In the genomic region with DNA sequence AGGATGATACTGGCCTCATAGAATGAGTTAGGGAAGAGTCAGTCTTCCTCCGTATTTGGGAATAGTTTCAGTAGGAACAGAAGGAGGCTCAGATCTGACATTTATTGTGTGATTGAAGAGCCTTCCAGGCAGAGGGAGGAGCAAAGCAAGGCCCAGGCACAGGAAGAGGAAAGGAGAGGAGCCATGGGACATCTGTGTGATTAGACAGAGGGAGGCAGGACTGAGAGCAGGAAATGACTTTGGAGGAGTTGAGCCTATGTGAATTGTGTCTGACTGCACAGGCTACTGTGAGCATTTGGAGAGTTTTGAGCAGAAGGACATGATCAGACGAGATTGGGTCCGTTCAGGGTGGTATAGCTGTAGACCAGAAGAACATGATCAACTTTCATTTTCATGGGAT, we compare ENCODE assay signal across 22 cellular contexts. TPM values are rescaled to one million over a fixed set of nuclear protein-coding genes. Genes with fewer than 3 reads are reported as not detected.
DNase-seq lines count a peak whose midpoint lies in the region; ATAC-seq lines count a peak whose summit lies in the region.
"Had no signal": no experiment of that assay in that cellular context is flagged by ENCODE, and none has a peak within 500 bp of the region (broad histone marks: within the 10 kb centered on the region; RNA-seq: fewer than 3 reads in every experiment).

No MANE protein-coding gene starts in this region.

- H3K9me3 ChIP-seq in BLaER1, result no peaks in the 10 kb centered on the region
- H3K9me3 ChIP-seq: BE2C had no signal

- H3K4me3 ChIP-seq in BLaER1, result no peak overlapping the region
- H3K4me3 ChIP-seq: GM23338, K562, SK-N-MC had no signal

- no peak overlapping the region for H3K27ac ChIP-seq in BLaER1
- H3K27ac ChIP-seq: SK-N-MC had no signal

- no peak overlapping the region for H3K9ac ChIP-seq in BLaER1

- no peak overlapping the region for H3K4me3 Mint-ChIP-seq in central memory CD8-positive, alpha-beta T cell
- H3K4me3 Mint-ChIP-seq in immature natural killer cell, result peak overlapping the region; percentile 5 to 21 (median 8)
- H3K4me3 Mint-ChIP-seq: CD4-positive, alpha-beta T cell; GM23338; H9 had no signal

- H3K36me3 Mint-ChIP-seq in central memory CD8-positive, alpha-beta T cell (ENCODE audit: insufficient read depth), result peaks cover 3% of the 10 kb centered on the region
- H3K36me3 Mint-ChIP-seq in immature natural killer cell, result peaks cover 46 to 94% (median 68%) of the 10 kb centered on the region in 3 donors

- no peaks in the 10 kb centered on the region for H4K20me1 ChIP-seq in BLaER1

- H3K4me2 ChIP-seq in BLaER1, result 0 out of 2 replicates have a peak overlapping the region, but pooled peaks have one; percentile 2
- H3K4me2 ChIP-seq: GM23338 had no signal

- H3K36me3 ChIP-seq in BLaER1, result no peaks in the 10 kb centered on the region
- H3K36me3 ChIP-seq: BE2C had no signal

- H3K27ac Mint-ChIP-seq in central memory CD8-positive, alpha-beta T cell (ENCODE audit: low read depth), result peak overlapping the region; percentile 9
- peak overlapping the region; percentile 24 to 94 (median 54) for H3K27ac Mint-ChIP-seq in immature natural killer cell
- H3K27ac Mint-ChIP-seq: CD4-positive, alpha-beta T cell; GM23338; H9 had no signal

- ATAC-seq in central memory CD8-positive, alpha-beta T cell (replicated peaks; ENCODE audit: extremely low read depth, poor library complexity, severe bottlenecking), result no peak
- no peak for ATAC-seq in GM19455 (IDR thresholded peaks at IDR 0.05; ENCODE audit: unreplicated experiment)
- ATAC-seq: GM23338, K562, Panc1 had no signal

- H3K9me3 Mint-ChIP-seq in central memory CD8-positive, alpha-beta T cell, result peaks cover 6% of the 10 kb centered on the region
- H3K9me3 Mint-ChIP-seq in immature natural killer cell, result peaks cover 0 to 3% (median 0%) of the 10 kb centered on the region in 6 donors
- H3K9me3 Mint-ChIP-seq: CD4-positive, alpha-beta T cell; H9 had no signal

- H3K27me3 ChIP-seq in BLaER1, result no peaks in the 10 kb centered on the region

- H3K27me3 Mint-ChIP-seq in central memory CD8-positive, alpha-beta T cell, result no peaks in the 10 kb centered on the region
- peaks cover 0 to 2% (median 0%) of the 10 kb centered on the region in 3 donors for H3K27me3 Mint-ChIP-seq in immature natural killer cell (ENCODE audit: low read depth in 3 of 3)
- H3K27me3 Mint-ChIP-seq: CD4-positive, alpha-beta T cell had no signal

- peak; percentile 21 for DNase-seq in activated CD8-positive, alpha-beta memory T cell treated with anti-CD3 and anti-CD28 coated beads for 24 hours
- DNase-seq in activated CD8-positive, alpha-beta memory T cell treated with anti-CD3 and anti-CD28 coated beads, Interleukin-2, amount 50 U/mL, for 4 hours, result no peak
- DNase-seq in central memory CD8-positive, alpha-beta T cell (ENCODE audit: low spot score in 2 of 2), result no peak
- DNase-seq in immature natural killer cell (no peak), NCI-H1092 (lab: John Stamatoyannopoulos, UW) (no peak), cerebellar cortex (ENCODE audit: low spot score) (no peak)
- DNase-seq: 8988T; ACHN; BE2C; CD4-positive, alpha-beta T cell; DMS53; H9; Kasumi-1; NCI-H2029; NCI-H526 treated with DMSO at 0.1 percent for 48 hours; SIG-M5 had no signal

- H3K4me1 ChIP-seq in BLaER1, result peaks cover 31% of the 10 kb centered on the region
- H3K4me1 ChIP-seq: BE2C had no signal

- peaks cover 24% of the 10 kb centered on the region for H3K4me1 Mint-ChIP-seq in central memory CD8-positive, alpha-beta T cell
- H3K4me1 Mint-ChIP-seq in immature natural killer cell, result peaks cover 77 to 80% of the 10 kb centered on the region in 2 donors
- H3K4me1 Mint-ChIP-seq: GM23338 had no signal

RNA-seq across cellular contexts. Expression of a gene that starts 8.5 kb away (rescaled TPM):
- polyA plus RNA-seq in immature natural killer cell, result 100 to 1,000 TPM; 108 to 213 (median 129) TPM
- polyA plus RNA-seq: GM23338 had no signal

RNA-seq across cellular contexts. Expression of a gene that starts 25.9 kb away (rescaled TPM):
- polyA plus RNA-seq in immature natural killer cell, result 10 to 100 TPM in 2 of 3 donors, 1 to 10 TPM in 1; 6.2 to 16.8 (median 11.3) TPM
- polyA plus RNA-seq: GM23338 had no signal

RNA-seq across cellular contexts. Expression of a gene that starts 42.4 kb away (rescaled TPM):
- 1 to 10 TPM; 2.0 to 5.6 (median 5.0) TPM for polyA plus RNA-seq in immature natural killer cell
